1 cellular context compared by ENCODE assay signal in genomic region chr21:44822484-44823178, GRCh38.
TF ChIP-seq lines count a peak whose summit lies in the region.

No MANE protein-coding gene starts in this region.

TF ChIP-seq in K562, 482 proteins besides CTCF, POLR2A, EP300 and RAD21 (continued from another document and continues in another):
- TF ChIP-seq MITF (IDR thresholded peaks at IDR 0.05): no peak
- TF ChIP-seq ETV1 (tag; conservative IDR thresholded peaks at IDR 0.05; ENCODE audit: low read depth): no peak
- TF ChIP-seq HOMEZ (CRISPR knock-in tag; IDR thresholded peaks at IDR 0.05): no peak
- no peak for TF ChIP-seq STAT5A (IDR thresholded peaks at IDR 0.05; ENCODE audit: borderline replicate concordance, low read length)
- 0 out of 2 replicates have a peak, but pooled peaks have one; percentile 8 for TF ChIP-seq BCOR (IDR thresholded peaks at IDR 0.05)
- no peak for TF ChIP-seq ZNF766 (CRISPR knock-in tag; conservative IDR thresholded peaks at IDR 0.05)
- TF ChIP-seq GATA2 (CRISPR knock-in tag; IDR thresholded peaks at IDR 0.05): no peak
- TF ChIP-seq NCOA4 (IDR thresholded peaks at IDR 0.05; ENCODE audit: partially characterized antibody): no peak
- TF ChIP-seq FOS (IDR thresholded peaks at IDR 0.05; ENCODE audit: extremely low read depth, insufficient read length): no peak
- peak; percentile 91 to 97 for TF ChIP-seq TRIM24 (IDR thresholded peaks at IDR 0.05)
- no peak for TF ChIP-seq SUPT5H (IDR thresholded peaks at IDR 0.05)
- peak; percentile 18 for TF ChIP-seq RBM25 (IDR thresholded peaks at IDR 0.05; ENCODE audit: low read depth, low read length, severe bottlenecking)
- TF ChIP-seq MXI1 (IDR thresholded peaks at IDR 0.05; ENCODE audit: low read depth, low read length): no peak
- TF ChIP-seq ADNP (tag; IDR thresholded peaks at IDR 0.05): peak; percentile 48; the same call in 1 of the 2 replicates
- no peak for TF ChIP-seq GTF2B (IDR thresholded peaks at IDR 0.05; ENCODE audit: extremely low read depth, insufficient read length)
- TF ChIP-seq GABPA (tag; conservative IDR thresholded peaks at IDR 0.05; ENCODE audit: low read depth): no peak
- no peak for TF ChIP-seq SP1 (CRISPR knock-in tag; IDR thresholded peaks at IDR 0.05)
- TF ChIP-seq COPS2 (conservative IDR thresholded peaks at IDR 0.05): no peak
- no peak for TF ChIP-seq DACH1 (IDR thresholded peaks at IDR 0.05; ENCODE audit: partially characterized antibody)
- no peak for TF ChIP-seq AFF1 (IDR thresholded peaks at IDR 0.05; ENCODE audit: low read depth in 1 of 2, partially characterized antibody in 2 of 2)
- no peak for TF ChIP-seq ASH1L (IDR thresholded peaks at IDR 0.05; ENCODE audit: borderline replicate concordance, low read depth, partially characterized antibody)
- peak in 1 of 2 experiments; percentile 82; a peak in 1 of 4 replicates for TF ChIP-seq MLLT1 (IDR thresholded peaks at IDR 0.05)
- no peak for TF ChIP-seq ZMIZ1 (IDR thresholded peaks at IDR 0.05; ENCODE audit: low read depth in 2 of 2, low read length in 2 of 2)
- no peak for TF ChIP-seq MAFG (tag; conservative IDR thresholded peaks at IDR 0.05)
- TF ChIP-seq ATF7 (IDR thresholded peaks at IDR 0.05): 0 out of 2 replicates have a peak, but pooled peaks have one; percentile 49
- TF ChIP-seq THRA (IDR thresholded peaks at IDR 0.05): no peak
- no peak for TF ChIP-seq NFIX (CRISPR knock-in tag; IDR thresholded peaks at IDR 0.05; ENCODE audit: low read depth)
- no peak for TF ChIP-seq PATZ1 (CRISPR knock-in tag; IDR thresholded peaks at IDR 0.05; ENCODE audit: borderline replicate concordance)
- no peak for TF ChIP-seq HDAC3 (IDR thresholded peaks at IDR 0.05; ENCODE audit: borderline replicate concordance, partially characterized antibody)
- no peak for TF ChIP-seq RNF219 (CRISPR knock-in tag; IDR thresholded peaks at IDR 0.05)
- TF ChIP-seq U2AF2 (optimal IDR thresholded peaks at IDR 0.05; ENCODE audit: low read depth, low read length): no peak
- no peak for TF ChIP-seq TAF15 (IDR thresholded peaks at IDR 0.05; ENCODE audit: low read depth, low read length)
- no peak for TF ChIP-seq ZNF311 (CRISPR knock-in tag; IDR thresholded peaks at IDR 0.05)
- TF ChIP-seq FOXO4 (CRISPR knock-in tag; IDR thresholded peaks at IDR 0.05): no peak
